ENCODE assay signal across 15 cellular contexts in the genomic region with DNA sequence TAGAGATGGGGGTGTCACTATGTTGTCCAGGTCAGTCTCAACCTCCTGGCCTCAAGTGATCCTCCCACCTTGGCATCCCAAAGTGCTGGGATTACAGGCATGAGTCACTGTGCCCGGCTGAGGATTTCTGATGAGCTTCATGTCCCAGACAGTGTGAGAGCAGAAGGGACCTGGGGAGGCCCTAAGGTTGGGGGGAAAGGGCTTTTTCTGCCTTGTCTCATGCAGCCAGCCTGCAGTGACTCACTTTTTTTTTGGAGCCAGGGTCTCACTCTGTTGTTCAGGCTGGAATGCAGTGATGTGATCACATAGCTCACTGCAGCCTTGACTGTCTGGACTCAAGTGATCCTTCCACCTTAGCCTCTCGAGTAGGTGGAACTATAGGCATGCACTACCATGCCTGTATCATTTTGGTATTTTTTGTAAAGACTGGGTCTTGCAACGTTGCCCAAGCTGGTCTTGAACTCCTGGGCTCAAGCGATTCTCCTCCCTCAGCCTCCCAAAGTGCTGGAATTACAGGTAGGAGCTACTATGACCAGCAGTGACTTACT. TPM values are rescaled to one million over a fixed set of nuclear protein-coding genes. Genes with fewer than 3 reads are reported as not detected.
"Had no signal": no experiment of that assay in that cellular context is flagged by ENCODE, and none has a peak within 500 bp of the region (broad histone marks: within the 10 kb centered on the region; RNA-seq: fewer than 3 reads in every experiment).

No MANE protein-coding gene starts in this region.

- H3K27ac Mint-ChIP-seq: activated B cell treated with CpG ODN at 0.5 μM for 24 hours; activated naive CD4-positive, alpha-beta T cell treated with anti-CD3 and anti-CD28 coated beads, Interleukin-2, amount 50 U/mL, for 72 hours; memory B cell; neural progenitor cell had no signal

- H3K4me3 Mint-ChIP-seq: activated B cell treated with CpG ODN at 0.5 μM for 24 hours, memory B cell, neural progenitor cell had no signal

- H3K9me3 ChIP-seq: uterus had no signal

- DNase-seq: activated B cell treated with CpG ODN at 0.5 μM for 24 hours; activated CD4-positive, alpha-beta T cell treated with anti-CD3 and anti-CD28 coated beads, Interleukin-2, amount 50 U/mL, for 4 hours; activated T-cell treated with anti-CD3 and anti-CD28 coated beads, Interleukin-2, amount 50 U/mL, for 1 hour; amygdala; dorsolateral prefrontal cortex; glutamatergic neuron; stimulated activated CD4-positive, alpha-beta T cell treated with anti-CD3 and anti-CD28 coated beads, Interleukin-4, amount 100 ng/mL, for 4 hours; uterus had no signal

- H3K36me3 Mint-ChIP-seq: activated naive CD4-positive, alpha-beta T cell treated with anti-CD3 and anti-CD28 coated beads, Interleukin-2, amount 50 U/mL, for 72 hours had no signal

- H3K4me3 ChIP-seq: dorsolateral prefrontal cortex, neural progenitor cell, uterus had no signal

- H3K4me2 ChIP-seq: neural progenitor cell had no signal

- H3K27ac ChIP-seq: dorsolateral prefrontal cortex, parathyroid adenoma, uterus had no signal

- H3K4me1 ChIP-seq: parathyroid adenoma, uterus had no signal

- H3K9ac ChIP-seq: neural progenitor cell, parathyroid adenoma had no signal

- H3K4me1 Mint-ChIP-seq: activated B cell treated with CpG ODN at 0.5 μM for 24 hours, memory B cell had no signal

- ATAC-seq: activated naive CD4-positive, alpha-beta T cell treated with anti-CD3 and anti-CD28 coated beads, Interleukin-2, amount 50 U/mL, for 72 hours; esophagus mucosa; left lobe of liver had no signal

- H2AFZ ChIP-seq: neural progenitor cell, parathyroid adenoma had no signal

- H3K36me3 ChIP-seq: neural progenitor cell, uterus had no signal

- H3K27me3 ChIP-seq: neural progenitor cell, uterus had no signal

RNA-seq across cellular contexts. Expression of a gene that starts 14.6 kb away (rescaled TPM):
- total RNA-seq: activated B cell treated with CpG ODN at 0.5 μM for 24 hours; activated naive CD4-positive, alpha-beta T cell treated with anti-CD3 and anti-CD28 coated beads, Interleukin-2, amount 50 U/mL, for 72 hours; esophagus mucosa; T-helper 1 cell treated with Interleukin-12 subunit alpha and Interleukin-12 subunit beta and Interleukin-4 antibody, amounts not matched to agents 30 ng/mL and 1 ng/mL, for 36 hours had no signal
